ENCODE assay signal across 9 cellular contexts in genomic region chr2:174878537-174879147, GRCh38.
DNase-seq lines count a peak whose midpoint lies in the region; ATAC-seq and TF ChIP-seq lines count a peak whose summit lies in the region.
"Had no signal": no experiment of that assay in that cellular context is flagged by ENCODE, and none has a peak within 500 bp of the region (broad histone marks: within the 10 kb centered on the region; RNA-seq: fewer than 3 reads in every experiment).

No MANE protein-coding gene starts in this region.

- DNase-seq in Daoy (ENCODE audit: low read depth) (peak; percentile 59), NCI-H2227 (lab: John Stamatoyannopoulos, UW; ENCODE audit: unreplicated experiment) (peak; percentile 38), epithelial cell of esophagus (ENCODE audit: low read depth) (peak; percentile 37), retinal pigment epithelial cell (ENCODE audit: low read depth) (peak; percentile 25), posterior vena cava (ENCODE audit: low spot score) (no peak)
- DNase-seq in activated CD4-positive, alpha-beta T cell treated with anti-CD3 and anti-CD28 coated beads for 48 hours = no peak
- DNase-seq: stimulated activated CD4-positive, alpha-beta T cell treated with anti-CD3 and anti-CD28 coated beads, Interleukin-4, amount 100 ng/mL, for 4 hours had no signal

- intact Hi-C loops in posterior vena cava (cut with DNase I) = loop anchor here in 1 of 2 donors (10.0 kb wide), 1 partner anchor 756 kb away; no protein-coding TSS in a partner anchor

- ATAC-seq in GM21737 (IDR thresholded peaks at IDR 0.05; ENCODE audit: unreplicated experiment) (no peak), HG03432 (IDR thresholded peaks at IDR 0.05; ENCODE audit: unreplicated experiment) (no peak)

- H3K4me3 ChIP-seq in epithelial cell of esophagus (ENCODE audit: low read length) (peak overlapping the region; percentile 9), retinal pigment epithelial cell (ENCODE audit: low read length) (peak overlapping the region; percentile 4)

- TF ChIP-seq CTCF in epithelial cell of esophagus (IDR thresholded peaks at IDR 0.05; ENCODE audit: insufficient read depth, low read depth, low read length, missing control alignments) = no peak
- no peak for TF ChIP-seq CTCF in retinal pigment epithelial cell (conservative IDR thresholded peaks at IDR 0.05; ENCODE audit: low read depth, low read length)

Comparison
In these comparisons a context has a peak if more than half of its experiments do, and no peak if none do; other contexts are left out.
1. DNase-seq: peak in Daoy (single experiment), NCI-H2227 (single experiment), epithelial cell of esophagus (single experiment) and retinal pigment epithelial cell (single experiment); none in activated CD4-positive, alpha-beta T cell treated with anti-CD3 and anti-CD28 coated beads for 48 hours (single experiment) and posterior vena cava (single experiment).